ENCODE assay signal across 2 cellular contexts in genomic region chr3:98557324-98558010, GRCh38.
A peak's percentile ranks its signal among the peaks of the same experiment; 100 is the strongest.
TF ChIP-seq lines count a peak whose summit lies in the region.

No MANE protein-coding gene starts in this region.

TF ChIP-seq in GM12891, 5 proteins besides CTCF, POLR2A, EP300 and RAD21:
- TF ChIP-seq POU2F2 (IDR thresholded peaks at IDR 0.05; ENCODE audit: low read depth, low read length) (no peak), POLR2AphosphoS5 (IDR thresholded peaks at IDR 0.05; ENCODE audit: low read depth, low read length) (peak; percentile 50; the same call in 1 of the 2 replicates)

TF ChIP-seq in HepG2, 621 proteins besides CTCF, POLR2A, EP300 and RAD21:
- TF ChIP-seq ZNF564 (CRISPR knock-in tag; IDR thresholded peaks at IDR 0.05) (no peak), KLF13 (CRISPR knock-in tag; IDR thresholded peaks at IDR 0.05) (no peak), ZNF704 (CRISPR knock-in tag; IDR thresholded peaks at IDR 0.05; ENCODE audit: borderline replicate concordance) (no peak), ZNF773 (CRISPR knock-in tag; IDR thresholded peaks at IDR 0.05; ENCODE audit: borderline replicate concordance) (no peak), MXD3 (CRISPR knock-in tag; IDR thresholded peaks at IDR 0.05) (no peak), ZNF260 (CRISPR knock-in tag; IDR thresholded peaks at IDR 0.05; ENCODE audit: borderline replicate concordance, low read depth) (no peak), NR3C1 (CRISPR knock-in tag; IDR thresholded peaks at IDR 0.05) (no peak), CEBPZ (IDR thresholded peaks at IDR 0.05; ENCODE audit: low read length) (no peak), ZNF44 (CRISPR knock-in tag; IDR thresholded peaks at IDR 0.05) (no peak), ZBTB44 (CRISPR knock-in tag; IDR thresholded peaks at IDR 0.05) (no peak), SRF (IDR thresholded peaks at IDR 0.05; ENCODE audit: low read depth, low read length) (no peak), ZNF816 (CRISPR knock-in tag; IDR thresholded peaks at IDR 0.05; ENCODE audit: borderline replicate concordance) (no peak)
